In genomic region chr16:14356064-14356463, GRCh38 we compare ENCODE assay signal across 18 cellular contexts.
DNase-seq lines count a peak whose midpoint lies in the region; ATAC-seq and TF ChIP-seq lines count a peak whose summit lies in the region.
"Had no signal": no experiment of that assay in that cellular context is flagged by ENCODE, and none has a peak within 500 bp of the region (broad histone marks: within the 10 kb centered on the region; RNA-seq: fewer than 3 reads in every experiment).

No MANE protein-coding gene starts in this region.

- no peak for TF ChIP-seq CTCF in DOHH2 (IDR thresholded peaks at IDR 0.05; ENCODE audit: low read depth, low read length, poor library complexity, severe bottlenecking)
- no peak for TF ChIP-seq CTCF in MM.1S (IDR thresholded peaks at IDR 0.05; ENCODE audit: low read length)
- no peak for TF ChIP-seq CTCF in RWPE1 (conservative IDR thresholded peaks at IDR 0.05; ENCODE audit: low read depth)

- peaks cover 64% of the 10 kb centered on the region for H3K4me1 ChIP-seq in BLaER1
- H3K4me1 ChIP-seq in DOHH2 (ENCODE audit: control insufficient read depth, low read length) = peaks cover 67% of the 10 kb centered on the region
- peaks cover 41% of the 10 kb centered on the region for H3K4me1 ChIP-seq in MM.1S (ENCODE audit: low read length)

- H4K20me1 ChIP-seq in BLaER1 (no peaks in the 10 kb centered on the region), DOHH2 (ENCODE audit: control insufficient read depth, insufficient read depth, low read depth, low read length) (no peaks in the 10 kb centered on the region), MM.1S (ENCODE audit: insufficient read depth, low read length) (no peaks in the 10 kb centered on the region)

- H3K4me3 ChIP-seq in BLaER1 (no peak overlapping the region), DOHH2 (ENCODE audit: low read length) (peak overlapping the region; percentile 30; the same call in 1 of the 2 replicates), MM.1S (ENCODE audit: low read length) (no peak overlapping the region)
- H3K4me3 ChIP-seq: K562, SJSA1 had no signal

- H3K9me3 ChIP-seq in BLaER1 (no peaks in the 10 kb centered on the region), DOHH2 (ENCODE audit: control insufficient read depth, insufficient read depth, low read length) (no peaks in the 10 kb centered on the region), MM.1S (replicated peaks; ENCODE audit: insufficient read depth, low read length) (no peaks in the 10 kb centered on the region)
- H3K9me3 ChIP-seq: SJSA1 had no signal

- H3K79me2 ChIP-seq in DOHH2 (ENCODE audit: control insufficient read depth, low read length) (no peaks in the 10 kb centered on the region), MM.1S (ENCODE audit: low read length) (no peaks in the 10 kb centered on the region)

- H3K27ac ChIP-seq in BLaER1 (peak overlapping the region; percentile 46; the same call in 1 of the 2 replicates), DOHH2 (ENCODE audit: low read depth, low read length) (peak overlapping the region; percentile 97), MM.1S (ENCODE audit: low read length) (peak overlapping the region; percentile 78; the same call in 1 of the 2 replicates), RWPE1 (peak overlapping the region; percentile 47)
- H3K27ac ChIP-seq: C4-2B, SJSA1 had no signal

- CTCF ChIA-PET in RWPE1 (lab: Yijun Ruan, JAX) = no interaction called here

- peak overlapping the region; percentile 90 for H3K4me2 ChIP-seq in BLaER1
- peak overlapping the region; percentile 32; the same call in 1 of the 2 replicates for H3K4me2 ChIP-seq in DOHH2 (ENCODE audit: low read length)
- peak overlapping the region; percentile 45 for H3K4me2 ChIP-seq in MM.1S (ENCODE audit: low read depth, low read length)

- no peak overlapping the region for H2AFZ ChIP-seq in MM.1S (ENCODE audit: low read length)

- peak overlapping the region; percentile 29; the same call in 1 of the 2 replicates for H3K9ac ChIP-seq in BLaER1
- 0 out of 2 replicates have a peak overlapping the region, but pooled peaks have one; percentile 4 for H3K9ac ChIP-seq in MM.1S (ENCODE audit: low read length)

- POLR2A ChIA-PET in RWPE1 (lab: Yijun Ruan, JAX; ENCODE audit: low non-redundant PET) = no interaction called here

- H3K27me3 ChIP-seq in BLaER1 = no peaks in the 10 kb centered on the region
- H3K27me3 ChIP-seq in DOHH2 (ENCODE audit: control insufficient read depth, low read length) = no peaks in the 10 kb centered on the region
- no peaks in the 10 kb centered on the region for H3K27me3 ChIP-seq in MM.1S (replicated peaks; ENCODE audit: insufficient read depth, low read length)
- H3K27me3 ChIP-seq: SJSA1 had no signal

- H3K9me2 ChIP-seq in DOHH2 (replicated peaks; ENCODE audit: control insufficient read depth, low read length) (no peaks in the 10 kb centered on the region), MM.1S (replicated peaks; ENCODE audit: insufficient read depth, low read length) (no peaks in the 10 kb centered on the region)

- H3K36me3 ChIP-seq in BLaER1 (no peaks in the 10 kb centered on the region), DOHH2 (ENCODE audit: control insufficient read depth, low read length) (peaks cover 3% of the 10 kb centered on the region; the same call in 1 of the 2 replicates), MM.1S (replicated peaks; ENCODE audit: insufficient read depth, low read length) (no peaks in the 10 kb centered on the region)
- H3K36me3 ChIP-seq: SJSA1 had no signal

- no peak for ATAC-seq in GM19023 (IDR thresholded peaks at IDR 0.05; ENCODE audit: unreplicated experiment)
- ATAC-seq: K562 had no signal

- peaks cover 26% of the 10 kb centered on the region for H3F3A ChIP-seq in DOHH2 (ENCODE audit: control insufficient read depth, insufficient read depth)
- peaks cover 36% of the 10 kb centered on the region for H3F3A ChIP-seq in MM.1S (ENCODE audit: insufficient read depth, low read length)

- DNase-seq in MM.1S (no peak), RWPE1 (ENCODE audit: low spot score) (no peak), amniotic stem cell (lab: John Stamatoyannopoulos, UW) (no peak)
- DNase-seq in activated naive CD4-positive, alpha-beta T cell treated with Interleukin-2 at 50 U/mL for 16 hours = no peak
- DNase-seq in stimulated activated CD4-positive, alpha-beta T cell treated with anti-CD3 and anti-CD28 coated beads, Interleukin-4, amount 100 ng/mL, for 24 hours = no peak
- DNase-seq: DMS79, NCI-H1436, NCI-H2029 treated with DMSO at 0.1 percent for 48 hours, NCI-H2171, NCI-H446, SW 1271, T-helper 2 cell had no signal

Comparison
In these comparisons a context has a peak if more than half of its experiments do, and no peak if none do; other contexts are left out.
1. H3K27ac ChIP-seq: peak in every context shown above with its lines; median percentile 97 in DOHH2; 78 in MM.1S; 47 in RWPE1; 46 in BLaER1.
2. H3K4me2 ChIP-seq: peak in every context shown above with its lines; median percentile 90 in BLaER1; 45 in MM.1S; 32 in DOHH2.